ENCODE assay signal across 1 cellular context in genomic region chr3:109804697-109805096, GRCh38.
TF ChIP-seq lines count a peak whose summit lies in the region.

No MANE protein-coding gene starts in this region.

TF ChIP-seq in HCT116, 20 proteins besides CTCF, POLR2A, EP300 and RAD21:
- TF ChIP-seq MAX (IDR thresholded peaks at IDR 0.05) (peak; percentile 59), ZNF274 (IDR thresholded peaks at IDR 0.05; ENCODE audit: low read depth, low read length) (no peak), EZH2phosphoT487 (IDR thresholded peaks at IDR 0.05; ENCODE audit: borderline replicate concordance) (no peak), ATF3 (IDR thresholded peaks at IDR 0.05) (peak; percentile 12; the same call in 1 of the 2 replicates), ELF1 (IDR thresholded peaks at IDR 0.05; ENCODE audit: borderline replicate concordance, low read depth) (no peak), CEBPB (IDR thresholded peaks at IDR 0.05; ENCODE audit: low read depth) (peak; percentile 78), YY1 (IDR thresholded peaks at IDR 0.05; ENCODE audit: extremely low read depth, insufficient replicate concordance, low read depth, low read length) (no peak), ZFX (IDR thresholded peaks at IDR 0.05) (no peak), SRF (IDR thresholded peaks at IDR 0.05; ENCODE audit: low read depth) (peak; percentile 76), REST (IDR thresholded peaks at IDR 0.05; ENCODE audit: low read depth) (no peak), EGR1 (IDR thresholded peaks at IDR 0.05; ENCODE audit: low read depth) (peak; percentile 52; the same call in 1 of the 2 replicates), ZBTB33 (IDR thresholded peaks at IDR 0.05; ENCODE audit: extremely low read depth, insufficient replicate concordance, low read length) (no peak), JUND (IDR thresholded peaks at IDR 0.05) (peak; percentile 93), TCF7L2 (IDR thresholded peaks at IDR 0.05; ENCODE audit: borderline replicate concordance, extremely low read depth, insufficient read depth, insufficient read length) (peak; percentile 39), SIN3A (IDR thresholded peaks at IDR 0.05; ENCODE audit: low read depth) (0 out of 2 replicates have a peak, but pooled peaks have one; percentile 27), EZH2 (IDR thresholded peaks at IDR 0.05) (no peak), SP1 (IDR thresholded peaks at IDR 0.05; ENCODE audit: low read depth) (peak; percentile 93), CBX3 (IDR thresholded peaks at IDR 0.05; ENCODE audit: low read depth) (peak; percentile 93), POLR2AphosphoS5 (IDR thresholded peaks at IDR 0.05; ENCODE audit: low read depth, low read length) (peak; percentile 45; the same call in 1 of the 2 replicates), FOSL1 (IDR thresholded peaks at IDR 0.05; ENCODE audit: low read depth) (peak; percentile 92)
